Comparison of ENCODE assay signal across 10 cellular contexts in the genomic region with DNA sequence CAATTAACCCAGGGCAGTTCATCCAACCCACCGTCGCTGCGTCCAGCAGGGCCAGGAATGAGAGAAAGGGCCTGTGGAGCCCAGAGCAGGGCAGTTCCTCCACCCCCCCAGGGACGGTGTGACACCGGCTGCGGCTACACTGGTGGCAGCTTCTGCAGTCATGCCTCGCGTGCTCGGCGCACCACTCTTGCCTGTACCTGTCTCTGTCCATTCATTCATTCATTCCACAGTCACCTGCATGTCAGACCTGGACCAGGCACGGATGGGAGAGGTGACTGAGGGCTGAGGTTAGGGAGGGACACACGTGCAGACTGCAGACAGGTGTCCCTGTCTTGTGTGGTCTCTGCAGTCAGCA. TPM values are rescaled to one million over a fixed set of nuclear protein-coding genes. Genes with fewer than 3 reads are reported as not detected.
"Had no signal": no experiment of that assay in that cellular context is flagged by ENCODE, and none has a peak within 500 bp of the region (broad histone marks: within the 10 kb centered on the region; RNA-seq: fewer than 3 reads in every experiment).

No MANE protein-coding gene starts in this region.

- H2AFZ ChIP-seq: GM23248 had no signal

- H3K4me3 ChIP-seq: GM23248, HAP-1 had no signal

- H3K4me3 Mint-ChIP-seq: HFFc6, IgD-negative memory B cell had no signal

- H3K9me3 ChIP-seq: HAP-1 had no signal

- ATAC-seq: HCT116, HepG2 had no signal

- DNase-seq: GM23248, GOT3, H7, HFFc6, KBM-7 had no signal

- H3K27ac Mint-ChIP-seq: HFFc6, IgD-negative memory B cell had no signal

- H3K4me1 Mint-ChIP-seq: IgD-negative memory B cell had no signal

- H3K9me3 Mint-ChIP-seq: HFFc6, IgD-negative memory B cell had no signal

- H3K9ac ChIP-seq: GM23248 had no signal

- H3K4me1 ChIP-seq: HAP-1 had no signal

- H3K27ac ChIP-seq: GM23248, HL-60 had no signal

- H3K36me3 ChIP-seq: HAP-1 had no signal

RNA-seq across cellular contexts. Expression of gene NPTX1, which starts 34.1 kb away (rescaled TPM):
- total RNA-seq: HepG2 had no signal
- polyA plus RNA-seq: IgD-negative memory B cell had no signal
